Comparison of ENCODE assay signal across 8 cellular contexts in genomic region chr14:81565441-81566290, GRCh38. TPM values are rescaled to one million over a fixed set of nuclear protein-coding genes. Genes with fewer than 3 reads are reported as not detected.
A peak's percentile ranks its signal among the peaks of the same experiment; 100 is the strongest.
DNase-seq lines count a peak whose midpoint lies in the region; ATAC-seq and TF ChIP-seq lines count a peak whose summit lies in the region.

No MANE protein-coding gene starts in this region.

- POLR2A ChIA-PET in OCI-LY7 (lab: Charles Lee), result interaction anchor here (1.2 kb wide), 1 partner anchor 22 kb away, joined by 4 read pairs; no protein-coding TSS in a partner anchor

- H3K36me3 ChIP-seq in OCI-LY7 (ENCODE audit: insufficient read depth, low read length) (no peaks in the 10 kb centered on the region), osteoblast (ENCODE audit: insufficient read depth, low read length) (no peaks in the 10 kb centered on the region)

- no peaks in the 10 kb centered on the region for H3K9me3 Mint-ChIP-seq in activated T-cell treated with anti-CD3 and anti-CD28 coated beads, Interleukin-2, amount 50 U/mL, for 24 hours

- peak; percentile 70 for ATAC-seq in GM18517 (IDR thresholded peaks at IDR 0.05; ENCODE audit: unreplicated experiment)
- ATAC-seq in HG02981 (IDR thresholded peaks at IDR 0.05; ENCODE audit: unreplicated experiment), result peak; percentile 80

- peak; percentile 86 for TF ChIP-seq CTCF in OCI-LY7 (conservative IDR thresholded peaks at IDR 0.05; ENCODE audit: low read length)
- peak; percentile 39 for TF ChIP-seq CTCF in osteoblast (IDR thresholded peaks at IDR 0.05; ENCODE audit: extremely low read depth, low read depth, low read length)

- H3K4me2 ChIP-seq in OCI-LY7 (ENCODE audit: low read length) (no peak overlapping the region), osteoblast (ENCODE audit: insufficient read depth, low read length) (no peak overlapping the region)

- H3K9me3 ChIP-seq in OCI-LY7 (ENCODE audit: low read length) (no peaks in the 10 kb centered on the region), osteoblast (ENCODE audit: low read depth, low read length) (no peaks in the 10 kb centered on the region)

- H3K27me3 ChIP-seq in osteoblast (ENCODE audit: insufficient read depth, low read length), result no peaks in the 10 kb centered on the region

- no peak overlapping the region for H3K27ac ChIP-seq in OCI-LY7 (ENCODE audit: low read depth, low read length, poor library complexity, severe bottlenecking)
- H3K27ac ChIP-seq in osteoblast (ENCODE audit: low read depth, low read length), result no peak overlapping the region

- no TSS peak for BruUV-seq in OCI-LY7 (replicated peaks; lab: Mats Ljungman, UMichigan)

- no peaks in the 10 kb centered on the region for H3K9me2 ChIP-seq in OCI-LY7 (ENCODE audit: insufficient read depth, low read length)

- intact Hi-C loops in OCI-LY7 (cut with micrococcal nuclease; ENCODE audit: unreplicated experiment), result loop anchor here (5.0 kb wide), 1 partner anchor 427 kb away; no protein-coding TSS in a partner anchor

- DNase-seq in CMK (ENCODE audit: low read depth), result peak; percentile 2
- peak; percentile 54 for DNase-seq in OCI-LY7 (ENCODE audit: low spot score)
- DNase-seq in erythroblast (lab: John Stamatoyannopoulos, UW), result peak; percentile 14 to 50
- DNase-seq in osteoblast (ENCODE audit: insufficient read length, low spot score, missing footprints), result peak; percentile 22
- DNase-seq in activated T-cell treated with anti-CD3 and anti-CD28 coated beads, Interleukin-2, amount 50 U/mL, for 24 hours, result no peak
- no peak for DNase-seq in NCI-H226

- H3K79me2 ChIP-seq in OCI-LY7 (ENCODE audit: insufficient read depth, low read depth, low read length) (no peaks in the 10 kb centered on the region), osteoblast (ENCODE audit: insufficient read depth, low read length) (no peaks in the 10 kb centered on the region)

- H3K4me3 Mint-ChIP-seq in activated T-cell treated with anti-CD3 and anti-CD28 coated beads, Interleukin-2, amount 50 U/mL, for 24 hours, result no peak overlapping the region

- H3K4me1 Mint-ChIP-seq in activated T-cell treated with anti-CD3 and anti-CD28 coated beads, Interleukin-2, amount 50 U/mL, for 24 hours (ENCODE audit: low read depth), result no peaks in the 10 kb centered on the region

- TF ChIP-seq POLR2A in erythroblast (IDR thresholded peaks at IDR 0.05; ENCODE audit: low read length), result no peak

- H3K27ac Mint-ChIP-seq in activated T-cell treated with anti-CD3 and anti-CD28 coated beads, Interleukin-2, amount 50 U/mL, for 24 hours, result no peak overlapping the region

- CTCF ChIA-PET in OCI-LY7 (lab: Charles Lee; ENCODE audit: unreplicated experiment), result interaction anchor here (1.2 kb wide), 1 partner anchor 22 kb away, joined by 3 read pairs; no protein-coding TSS in a partner anchor

- peaks cover 29% of the 10 kb centered on the region for H3K27me3 Mint-ChIP-seq in activated T-cell treated with anti-CD3 and anti-CD28 coated beads, Interleukin-2, amount 50 U/mL, for 24 hours

- no peaks in the 10 kb centered on the region for H3K36me3 Mint-ChIP-seq in activated T-cell treated with anti-CD3 and anti-CD28 coated beads, Interleukin-2, amount 50 U/mL, for 24 hours (ENCODE audit: low read depth)

- H3K4me1 ChIP-seq in OCI-LY7 (ENCODE audit: insufficient read depth, low read length, poor library complexity, severe bottlenecking) (no peaks in the 10 kb centered on the region), osteoblast (ENCODE audit: insufficient read depth, low read length) (no peaks in the 10 kb centered on the region)

- H4K20me1 ChIP-seq in OCI-LY7 (ENCODE audit: insufficient read depth, low read length) (no peaks in the 10 kb centered on the region), osteoblast (ENCODE audit: insufficient read depth, low read length) (no peaks in the 10 kb centered on the region)

- H2AFZ ChIP-seq in OCI-LY7 (ENCODE audit: low read length) (no peak overlapping the region), osteoblast (ENCODE audit: low read length) (no peak overlapping the region)

- H3K4me3 ChIP-seq in OCI-LY7 (ENCODE audit: low read depth, low read length, poor library complexity, severe bottlenecking) (no peak overlapping the region), osteoblast (ENCODE audit: insufficient read depth, low read length) (no peak overlapping the region)

RNA-seq across cellular contexts. Expression of gene SEL1L, which starts 32.0 kb away (rescaled TPM):
- 58.3 and 68.8 TPM in 2 replicates for total RNA-seq in OCI-LY7 (2014; rRNA removed; shearing (Covaris generic))
- total RNA-seq in OCI-LY7 (2022) (185 and 195 TPM in 2 replicates), osteoblast (132 and 151 TPM in 2 replicates)

Comparison
In these comparisons a context has a peak if more than half of its experiments do, and no peak if none do; other contexts are left out.
1. DNase-seq: peak in CMK (single experiment), OCI-LY7 (single experiment), erythroblast (2 of 2) and osteoblast (single experiment); none in activated T-cell treated with anti-CD3 and anti-CD28 coated beads, Interleukin-2, amount 50 U/mL, for 24 hours (single experiment) and NCI-H226 (single experiment).